In the genomic region with DNA sequence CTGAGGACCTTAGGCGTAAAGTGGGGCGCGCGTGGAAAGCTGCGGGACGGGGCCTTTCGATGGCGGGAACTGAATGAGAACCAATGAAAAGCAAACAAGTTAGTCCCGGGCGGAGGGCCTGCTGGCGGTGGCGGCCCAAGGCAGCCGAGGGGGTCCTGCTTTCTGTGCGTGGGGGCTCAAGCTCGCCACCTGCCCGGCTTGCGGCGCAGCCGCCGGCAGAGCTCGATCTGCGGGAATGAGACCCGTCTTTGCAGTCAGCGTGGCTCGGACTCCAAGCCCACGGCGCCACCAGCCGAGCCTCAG, we compare ENCODE assay signal across 10 cellular contexts. TPM values are rescaled to one million over a fixed set of nuclear protein-coding genes. Genes with fewer than 3 reads are reported as not detected.
DNase-seq lines count a peak whose midpoint lies in the region; ATAC-seq and TF ChIP-seq lines count a peak whose summit lies in the region.
"Had no signal": no experiment of that assay in that cellular context is flagged by ENCODE, and none has a peak within 500 bp of the region (broad histone marks: within the 10 kb centered on the region; RNA-seq: fewer than 3 reads in every experiment).

No MANE protein-coding gene starts in this region.

- no peaks in the 10 kb centered on the region for H3K27me3 ChIP-seq in skeletal muscle tissue (ENCODE audit: control insufficient read depth in 3 of 3, insufficient read depth in 3 of 3, low read length in 3 of 3)

- in situ Hi-C loops in GM13977 (cut with MboI; ENCODE audit: low pct_unique_long_range_greater_than_20kb, low sequenced_read_pairs, unreplicated experiment), result loop anchor here (25.0 kb wide), 1 partner anchor 477 kb away; no protein-coding TSS in a partner anchor

- H3K4me3 ChIP-seq in WI38 (ENCODE audit: low read depth, low read length), result peak overlapping the region; percentile 21
- peak overlapping the region; percentile 35 for H3K4me3 ChIP-seq in iPS-11a (ENCODE audit: low read depth, low read length)
- H3K4me3 ChIP-seq in skeletal muscle tissue (ENCODE audit: low read length in 3 of 3), result peak overlapping the region; percentile 38 to 86 (median 65)

- peak; percentile 42 for DNase-seq in GM13977 (ENCODE audit: low spot score)
- DNase-seq in LoVo (ENCODE audit: low spot score), result no peak
- DNase-seq: cortex of kidney, NCI-H1092 treated with DMSO at 0.1 percent for 48 hours had no signal

- no peak for ATAC-seq in HG03159 (IDR thresholded peaks at IDR 0.05; ENCODE audit: unreplicated experiment)
- no peak for ATAC-seq in GM18511 (IDR thresholded peaks at IDR 0.05; ENCODE audit: unreplicated experiment)
- no peak for ATAC-seq in GM18502 (IDR thresholded peaks at IDR 0.05; ENCODE audit: poor library complexity, unreplicated experiment)

- peaks cover 47 to 53% (median 48%) of the 10 kb centered on the region in 3 donors for H3K4me1 ChIP-seq in skeletal muscle tissue (ENCODE audit: control insufficient read depth in 3 of 3, insufficient read depth in 3 of 3, low read length in 3 of 3)

- peak overlapping the region; percentile 56 for H3K27ac ChIP-seq in skeletal muscle tissue (ENCODE audit: low read depth, low read length)

- H3K36me3 ChIP-seq in skeletal muscle tissue (ENCODE audit: control insufficient read depth in 3 of 3, insufficient read depth in 3 of 3, low read length in 3 of 3), result no peaks in the 10 kb centered on the region

- no peak for TF ChIP-seq CTCF in GM13977 (IDR thresholded peaks at IDR 0.05; ENCODE audit: extremely low read depth, insufficient read depth, missing control alignments)
- TF ChIP-seq CTCF in WI38 (IDR thresholded peaks at IDR 0.05; ENCODE audit: low read depth, low read length), result no peak

- no peaks in the 10 kb centered on the region for H3K9me3 ChIP-seq in skeletal muscle tissue (ENCODE audit: control insufficient read depth in 3 of 3, low read length in 3 of 3)

- H3K9ac ChIP-seq in skeletal muscle tissue (ENCODE audit: low read depth in 1 of 3, low read length in 3 of 3), result peak overlapping the region; percentile 23 to 70 (median 61)

RNA-seq across cellular contexts. Expression of gene CXCL12, which starts 0.5 kb away (rescaled TPM):
- total RNA-seq in skeletal muscle tissue, result 83.5 TPM
